Comparison of ENCODE assay signal across 2 cellular contexts in genomic region chr6:117502580-117502979, GRCh38.
TF ChIP-seq lines count a peak whose summit lies in the region.

No MANE protein-coding gene starts in this region.

TF ChIP-seq in SK-N-SH, 30 proteins besides CTCF, POLR2A, EP300 and RAD21 (continued from another document):
- no peak for TF ChIP-seq FOSL2 (IDR thresholded peaks at IDR 0.05; ENCODE audit: borderline replicate concordance, low read depth)
- no peak for TF ChIP-seq SMC3 (IDR thresholded peaks at IDR 0.05; ENCODE audit: low read depth, low read length)
- TF ChIP-seq NRF1 (IDR thresholded peaks at IDR 0.05; ENCODE audit: low read depth, low read length) = no peak
- TF ChIP-seq EZH2phosphoT487 (IDR thresholded peaks at IDR 0.05; ENCODE audit: borderline replicate concordance, low read depth) = no peak
- no peak for TF ChIP-seq ZBTB33 (IDR thresholded peaks at IDR 0.05; ENCODE audit: borderline replicate concordance, low read depth)
- no peak for TF ChIP-seq TEAD4 (IDR thresholded peaks at IDR 0.05; ENCODE audit: borderline replicate concordance, insufficient read depth)
- TF ChIP-seq IRF3 (IDR thresholded peaks at IDR 0.05; ENCODE audit: low read depth, low read length) = no peak
- TF ChIP-seq ELF1 (IDR thresholded peaks at IDR 0.05) = no peak
- TF ChIP-seq MEF2A (IDR thresholded peaks at IDR 0.05; ENCODE audit: borderline replicate concordance, low read depth) = no peak
- no peak for TF ChIP-seq NFIC (IDR thresholded peaks at IDR 0.05; ENCODE audit: borderline replicate concordance)
- no peak for TF ChIP-seq POLR2AphosphoS5 (IDR thresholded peaks at IDR 0.05; ENCODE audit: low read depth, low read length)
- TF ChIP-seq USF1 (IDR thresholded peaks at IDR 0.05; ENCODE audit: borderline replicate concordance, low read depth) = no peak
- TF ChIP-seq JUND (IDR thresholded peaks at IDR 0.05) = no peak
- no peak for TF ChIP-seq USF2 (IDR thresholded peaks at IDR 0.05; ENCODE audit: borderline replicate concordance, low read depth, low read length)
- no peak for TF ChIP-seq GATA2 (CRISPR knock-in tag; IDR thresholded peaks at IDR 0.05)
- TF ChIP-seq CHD2 (IDR thresholded peaks at IDR 0.05; ENCODE audit: low read length, partially characterized antibody) = no peak
- no peak for TF ChIP-seq YY1 (IDR thresholded peaks at IDR 0.05; ENCODE audit: low read depth)

TF ChIP-seq in SK-N-SH treated with all-trans-retinoic acid at 6 μM for 48 hours, 23 proteins besides CTCF, POLR2A, EP300 and RAD21 (continued from another document):
- TF ChIP-seq TCF4 (CRISPR knock-in tag; IDR thresholded peaks at IDR 0.05; ENCODE audit: borderline replicate concordance) = no peak
- TF ChIP-seq BACH2 (CRISPR knock-in tag; IDR thresholded peaks at IDR 0.05; ENCODE audit: borderline replicate concordance) = no peak
- no peak for TF ChIP-seq POU6F1 (CRISPR knock-in tag; IDR thresholded peaks at IDR 0.05; ENCODE audit: borderline replicate concordance, low read depth)
- no peak for TF ChIP-seq ZFP30 (CRISPR knock-in tag; IDR thresholded peaks at IDR 0.05)
- TF ChIP-seq ZNF70 (CRISPR knock-in tag; IDR thresholded peaks at IDR 0.05) = no peak
- no peak for TF ChIP-seq ESRRG (CRISPR knock-in tag; IDR thresholded peaks at IDR 0.05)
- no peak for TF ChIP-seq ZNF565 (CRISPR knock-in tag; conservative IDR thresholded peaks at IDR 0.05; ENCODE audit: low read depth)
- TF ChIP-seq RARB (CRISPR knock-in tag; IDR thresholded peaks at IDR 0.05) = no peak
- TF ChIP-seq SNAI2 (CRISPR knock-in tag; IDR thresholded peaks at IDR 0.05) = no peak
- no peak for TF ChIP-seq TOX (CRISPR knock-in tag; IDR thresholded peaks at IDR 0.05; ENCODE audit: borderline replicate concordance)
- no peak for TF ChIP-seq ZFP3 (CRISPR knock-in tag; IDR thresholded peaks at IDR 0.05)
- no peak for TF ChIP-seq CSDC2 (CRISPR knock-in tag; IDR thresholded peaks at IDR 0.05)
- TF ChIP-seq OSR1 (CRISPR knock-in tag; IDR thresholded peaks at IDR 0.05) = no peak
- no peak for TF ChIP-seq ZC3H10 (CRISPR knock-in tag; IDR thresholded peaks at IDR 0.05)
